In the genomic region with DNA sequence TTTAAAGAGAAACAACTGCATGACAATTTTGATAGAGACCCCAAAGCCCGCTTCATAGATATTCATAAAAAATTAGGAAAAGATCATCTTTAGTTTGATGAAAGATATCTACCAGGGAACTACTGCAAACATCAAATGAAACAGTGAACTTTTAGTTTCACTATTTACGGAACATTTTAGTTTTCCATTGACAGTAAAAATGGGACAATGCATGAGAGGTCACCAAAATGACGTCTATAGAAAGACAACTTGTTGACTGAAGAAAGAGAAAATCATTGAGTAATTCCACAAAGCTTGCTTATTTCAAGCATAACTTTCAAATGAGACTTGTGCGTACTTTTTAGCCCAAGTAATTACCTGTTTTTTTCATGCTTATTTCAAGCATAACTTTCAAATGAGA, we compare ENCODE assay signal across 25 cellular contexts.
"Had no signal": no experiment of that assay in that cellular context is flagged by ENCODE, and none has a peak within 500 bp of the region (broad histone marks: within the 10 kb centered on the region; RNA-seq: fewer than 3 reads in every experiment).

No MANE protein-coding gene starts in this region.

- DNase-seq: activated B cell treated with CpG ODN at 0.5 μM for 24 hours; activated CD4-positive, alpha-beta T cell treated with anti-CD3 and anti-CD28 coated beads for 1 hour; activated CD4-positive, alpha-beta T cell treated with anti-CD3 and anti-CD28 coated beads, Interleukin-2, amount 10 ng/mL, durations not matched to agents 24 days and 14 days; activated CD4-positive, alpha-beta T cell treated with anti-CD3 and anti-CD28 coated beads, Interleukin-2, amount 50 U/mL, for 48 hours; activated CD8-positive, alpha-beta memory T cell treated with anti-CD3 and anti-CD28 coated beads, Interleukin-2, amount 10 ng/mL, durations not matched to agents 7 days and 5 days; activated gamma-delta T cell treated with Interleukin-2 at 50 U/mL for 16 hours; activated naive CD4-positive, alpha-beta T cell treated with anti-CD3 and anti-CD28 coated beads, Interleukin-2, amount 10 ng/mL, durations not matched to agents 7 days and 5 days; activated naive CD8-positive, alpha-beta T cell treated with anti-CD3 and anti-CD28 coated beads for 36 hours; activated T-cell treated with anti-CD3 and anti-CD28 coated beads, Interleukin-2, amount 50 U/mL, for 4 hours; brain microvascular endothelial cell; Karpas-422; NCI-H1092; NCI-H1417 treated with DMSO at 0.1 percent for 48 hours; NCI-H1694; NCI-H2029 treated with DMSO at 0.1 percent for 48 hours; NCI-H345; NCI-H510A treated with DMSO at 0.1 percent for 48 hours; NCI-H69; PC-9; SIG-M5; T-helper 17 cell; T-helper 9 cell had no signal

- H3K27ac ChIP-seq: brain microvascular endothelial cell, cardiac muscle cell, PC-9 had no signal

- H3K36me3 Mint-ChIP-seq: activated CD8-positive, alpha-beta memory T cell treated with anti-CD3 and anti-CD28 coated beads, Interleukin-2, amount 10 ng/mL, durations not matched to agents 7 days and 5 days; activated naive CD4-positive, alpha-beta T cell treated with anti-CD3 and anti-CD28 coated beads, Interleukin-2, amount 10 ng/mL, durations not matched to agents 7 days and 5 days; activated naive CD8-positive, alpha-beta T cell treated with anti-CD3 and anti-CD28 coated beads for 36 hours had no signal

- H3K4me2 ChIP-seq: PC-9 had no signal

- H3K27ac Mint-ChIP-seq: activated B cell treated with CpG ODN at 0.5 μM for 24 hours; activated CD4-positive, alpha-beta T cell treated with anti-CD3 and anti-CD28 coated beads, Interleukin-2, amount 10 ng/mL, durations not matched to agents 24 days and 14 days; activated CD8-positive, alpha-beta memory T cell treated with anti-CD3 and anti-CD28 coated beads, Interleukin-2, amount 10 ng/mL, durations not matched to agents 7 days and 5 days; activated naive CD4-positive, alpha-beta T cell treated with anti-CD3 and anti-CD28 coated beads, Interleukin-2, amount 10 ng/mL, durations not matched to agents 7 days and 5 days; activated naive CD8-positive, alpha-beta T cell treated with anti-CD3 and anti-CD28 coated beads for 36 hours; activated T-helper 2 cell treated with anti-CD3 and anti-CD28 coated beads, Interferon-gamma antibody, Interleukin-2, Interleukin-4, amounts not matched to agents 10 μg/mL and 5 μg/mL and 100 μg/mL, durations not matched to agents 14 hours and 24 hours and 36 hours; T-helper 17 cell had no signal

- H3K27me3 Mint-ChIP-seq: activated CD4-positive, alpha-beta T cell treated with anti-CD3 and anti-CD28 coated beads, Interleukin-2, amount 10 ng/mL, durations not matched to agents 24 days and 14 days; activated CD8-positive, alpha-beta memory T cell treated with anti-CD3 and anti-CD28 coated beads, Interleukin-2, amount 10 ng/mL, durations not matched to agents 7 days and 5 days; activated naive CD4-positive, alpha-beta T cell treated with anti-CD3 and anti-CD28 coated beads, Interleukin-2, amount 10 ng/mL, durations not matched to agents 7 days and 5 days; T-helper 17 cell had no signal

- H3K36me3 ChIP-seq: brain microvascular endothelial cell, cardiac muscle cell had no signal

- H3K9me3 Mint-ChIP-seq: activated B cell treated with CpG ODN at 0.5 μM for 24 hours; activated CD4-positive, alpha-beta T cell treated with anti-CD3 and anti-CD28 coated beads, Interleukin-2, amount 10 ng/mL, durations not matched to agents 24 days and 14 days; activated naive CD4-positive, alpha-beta T cell treated with anti-CD3 and anti-CD28 coated beads, Interleukin-2, amount 10 ng/mL, durations not matched to agents 7 days and 5 days; activated naive CD8-positive, alpha-beta T cell treated with anti-CD3 and anti-CD28 coated beads for 36 hours; activated T-cell treated with anti-CD3 and anti-CD28 coated beads, Interleukin-2, amount 50 U/mL, for 4 hours; activated T-helper 2 cell treated with anti-CD3 and anti-CD28 coated beads, Interferon-gamma antibody, Interleukin-2, Interleukin-4, amounts not matched to agents 10 μg/mL and 5 μg/mL and 100 μg/mL, durations not matched to agents 14 hours and 24 hours and 36 hours had no signal

- H3K4me3 Mint-ChIP-seq: activated B cell treated with CpG ODN at 0.5 μM for 24 hours; activated CD4-positive, alpha-beta T cell treated with anti-CD3 and anti-CD28 coated beads, Interleukin-2, amount 10 ng/mL, durations not matched to agents 24 days and 14 days; activated CD8-positive, alpha-beta memory T cell treated with anti-CD3 and anti-CD28 coated beads, Interleukin-2, amount 10 ng/mL, durations not matched to agents 7 days and 5 days; activated naive CD4-positive, alpha-beta T cell treated with anti-CD3 and anti-CD28 coated beads, Interleukin-2, amount 10 ng/mL, durations not matched to agents 7 days and 5 days; activated naive CD8-positive, alpha-beta T cell treated with anti-CD3 and anti-CD28 coated beads for 36 hours; activated T-cell treated with anti-CD3 and anti-CD28 coated beads, Interleukin-2, amount 50 U/mL, for 4 hours; T-helper 17 cell had no signal

- H2AFZ ChIP-seq: PC-9 had no signal

- H3K4me1 Mint-ChIP-seq: activated B cell treated with CpG ODN at 0.5 μM for 24 hours; activated CD4-positive, alpha-beta T cell treated with anti-CD3 and anti-CD28 coated beads, Interleukin-2, amount 10 ng/mL, durations not matched to agents 24 days and 14 days; activated CD8-positive, alpha-beta memory T cell treated with anti-CD3 and anti-CD28 coated beads, Interleukin-2, amount 10 ng/mL, durations not matched to agents 7 days and 5 days; activated naive CD4-positive, alpha-beta T cell treated with anti-CD3 and anti-CD28 coated beads, Interleukin-2, amount 10 ng/mL, durations not matched to agents 7 days and 5 days; activated naive CD8-positive, alpha-beta T cell treated with anti-CD3 and anti-CD28 coated beads for 36 hours had no signal

- FAIRE-seq: K562 had no signal

- H3K4me3 ChIP-seq: cardiac muscle cell, K562, PC-9 had no signal

- H3K27me3 ChIP-seq: brain microvascular endothelial cell, cardiac muscle cell had no signal
